In the genomic region with DNA sequence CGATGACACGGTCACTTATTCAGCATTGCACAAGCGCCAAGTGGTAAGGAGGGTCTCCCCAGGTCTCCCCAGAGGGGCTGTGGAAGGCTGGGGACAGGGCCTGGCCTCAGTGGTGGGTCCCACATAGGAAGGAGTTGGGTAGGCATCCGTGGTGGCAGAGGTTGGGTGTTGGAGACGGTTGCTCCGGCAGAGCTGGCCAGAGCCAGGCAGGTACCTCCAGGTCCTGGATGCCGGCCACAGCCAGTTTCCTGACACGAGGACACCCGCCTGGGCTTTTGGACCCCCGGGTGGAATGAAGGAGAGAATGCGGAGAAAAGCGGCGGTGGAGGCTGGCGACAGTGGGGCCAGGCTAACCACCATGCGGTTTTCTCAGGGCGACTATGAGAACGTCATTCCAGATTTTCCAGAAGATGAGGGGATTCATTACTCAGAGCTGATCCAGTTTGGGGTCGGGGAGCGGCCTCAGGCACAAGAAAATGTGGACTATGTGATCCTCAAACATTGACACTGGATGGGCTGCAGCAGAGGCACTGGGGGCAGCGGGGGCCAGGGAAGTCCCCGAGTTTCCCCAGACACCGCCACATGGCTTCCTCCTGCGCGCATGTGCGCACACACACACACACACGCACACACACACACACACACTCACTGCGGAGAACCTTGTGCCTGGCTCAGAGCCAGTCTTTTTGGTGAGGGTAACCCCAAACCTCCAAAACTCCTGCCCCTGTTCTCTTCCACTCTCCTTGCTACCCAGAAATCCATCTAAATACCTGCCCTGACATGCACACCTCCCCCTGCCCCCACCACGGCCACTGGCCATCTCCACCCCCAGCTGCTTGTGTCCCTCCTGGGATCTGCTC, we compare ENCODE assay signal across 8 cellular contexts. TPM values are rescaled to one million over a fixed set of nuclear protein-coding genes. Genes with fewer than 3 reads are reported as not detected.
DNase-seq lines count a peak whose midpoint lies in the region; FAIRE-seq and TF ChIP-seq lines count a peak whose summit lies in the region.

No MANE protein-coding gene starts in this region.

- no peak for FAIRE-seq in GM12892 (lab: Jason Lieb, UNC)

- H3K27ac Mint-ChIP-seq in activated naive CD8-positive, alpha-beta T cell treated with anti-CD3 and anti-CD28 coated beads for 36 hours, result peak overlapping the region; percentile 97

- TF ChIP-seq POLR2A in GM12892 (IDR thresholded peaks at IDR 0.05; ENCODE audit: low read depth, low read length), result peak; percentile 68; the same call in 1 of the 2 replicates

- H3K36me3 Mint-ChIP-seq in activated naive CD8-positive, alpha-beta T cell treated with anti-CD3 and anti-CD28 coated beads for 36 hours, result no peaks in the 10 kb centered on the region

- DNase-seq in GM12892 (ENCODE audit: insufficient read length) (peak; percentile 75), T-helper 1 cell (peak; percentile 50 to 68 (median 63)), RKO (ENCODE audit: low spot score) (no peak), GF-D8 (lab: John Stamatoyannopoulos, UW) (no peak), NCI-H345 treated with DMSO at 0.1 percent for 48 hours (lab: John Stamatoyannopoulos, UW; ENCODE audit: unreplicated experiment) (no peak), HCEC 1CT (no peak)
- DNase-seq in activated naive CD8-positive, alpha-beta T cell treated with anti-CD3 and anti-CD28 coated beads for 36 hours, result peak; percentile 78
- peak; percentile 64 to 76 for DNase-seq in stimulated activated CD4-positive, alpha-beta T cell treated with anti-CD3 and anti-CD28 coated beads, Interleukin-2, amount 100 ng/mL, for 24 hours

- H3K9me3 Mint-ChIP-seq in activated naive CD8-positive, alpha-beta T cell treated with anti-CD3 and anti-CD28 coated beads for 36 hours, result no peaks in the 10 kb centered on the region

- peak overlapping the region; percentile 68 for H3K4me3 Mint-ChIP-seq in activated naive CD8-positive, alpha-beta T cell treated with anti-CD3 and anti-CD28 coated beads for 36 hours

- H3K4me1 Mint-ChIP-seq in activated naive CD8-positive, alpha-beta T cell treated with anti-CD3 and anti-CD28 coated beads for 36 hours, result peaks cover 31% of the 10 kb centered on the region

- H3K27me3 Mint-ChIP-seq in activated naive CD8-positive, alpha-beta T cell treated with anti-CD3 and anti-CD28 coated beads for 36 hours, result peaks cover 23% of the 10 kb centered on the region

RNA-seq across cellular contexts. Expression of a gene that starts 1.3 kb away (rescaled TPM):
- polyA plus RNA-seq in GM12892 (2012; ENCODE audit: missing spikeins), result 1.3 TPM
- under 1 TPM in 1 of 2 experiments, not detected in 1; 0.08 TPM for total RNA-seq in activated naive CD8-positive, alpha-beta T cell treated with anti-CD3 and anti-CD28 coated beads for 36 hours

RNA-seq across cellular contexts. Expression of a gene that starts 11.8 kb away (rescaled TPM):
- not detected for polyA plus RNA-seq in GM12892 (2012; ENCODE audit: missing spikeins)
- 1 to 10 TPM; 1.2 to 1.3 TPM for total RNA-seq in activated naive CD8-positive, alpha-beta T cell treated with anti-CD3 and anti-CD28 coated beads for 36 hours

RNA-seq across cellular contexts. Expression of a gene that starts 17.4 kb away (rescaled TPM):
- 225 TPM for polyA plus RNA-seq in GM12892 (2012; ENCODE audit: missing spikeins)
- total RNA-seq in activated naive CD8-positive, alpha-beta T cell treated with anti-CD3 and anti-CD28 coated beads for 36 hours, result 1 to 10 TPM; 3.0 to 3.2 TPM

RNA-seq across cellular contexts. Expression of a gene that starts 24.4 kb away (rescaled TPM):
- not detected for polyA plus RNA-seq in GM12892 (2012; ENCODE audit: missing spikeins)
- total RNA-seq in activated naive CD8-positive, alpha-beta T cell treated with anti-CD3 and anti-CD28 coated beads for 36 hours, result under 1 TPM in 1 of 2 experiments, not detected in 1; 0.16 TPM

RNA-seq across cellular contexts. Expression of a gene that starts 54.5 kb away (rescaled TPM):
- polyA plus RNA-seq in GM12892 (2012; ENCODE audit: missing spikeins), result not detected
- under 1 TPM; 0.20 to 0.29 TPM for total RNA-seq in activated naive CD8-positive, alpha-beta T cell treated with anti-CD3 and anti-CD28 coated beads for 36 hours

Comparison
In these comparisons a context has a peak if more than half of its experiments do, and no peak if none do; other contexts are left out.
1. DNase-seq: peak in GM12892 (single experiment), T-helper 1 cell (5 of 5), activated naive CD8-positive, alpha-beta T cell treated with anti-CD3 and anti-CD28 coated beads for 36 hours (single experiment) and stimulated activated CD4-positive, alpha-beta T cell treated with anti-CD3 and anti-CD28 coated beads, Interleukin-2, amount 100 ng/mL, for 24 hours (2 of 2); none in RKO (single experiment), GF-D8 (single experiment), NCI-H345 treated with DMSO at 0.1 percent for 48 hours (single experiment) and HCEC 1CT (single experiment).